10 cellular contexts compared by ENCODE assay signal in genomic region chr2:19893520-19894134, GRCh38. TPM values are rescaled to one million over a fixed set of nuclear protein-coding genes. Genes with fewer than 3 reads are reported as not detected.
A peak's percentile ranks its signal among the peaks of the same experiment; 100 is the strongest.
DNase-seq lines count a peak whose midpoint lies in the region; ATAC-seq lines count a peak whose summit lies in the region.
"Had no signal": no experiment of that assay in that cellular context is flagged by ENCODE, and none has a peak within 500 bp of the region (broad histone marks: within the 10 kb centered on the region; RNA-seq: fewer than 3 reads in every experiment).

No MANE protein-coding gene starts in this region.

- in situ Hi-C loops in KBM-7 (cut with MboI; ENCODE audit: low pct_unique_long_range_greater_than_20kb, low sequenced_read_pairs): no loop called here
- in situ Hi-C loops in G401 (cut with HindIII; ENCODE audit: low sequenced_read_pairs): no loop called here

- ATAC-seq in GM18511 (IDR thresholded peaks at IDR 0.05; ENCODE audit: unreplicated experiment): peak; percentile 73
- peak; percentile 76 for ATAC-seq in GM19468 (IDR thresholded peaks at IDR 0.05; ENCODE audit: extremely low read depth, unreplicated experiment)
- ATAC-seq in HG02981 (IDR thresholded peaks at IDR 0.05; ENCODE audit: unreplicated experiment): peak; percentile 74
- no peak for ATAC-seq in activated naive CD8-positive, alpha-beta T cell treated with anti-CD3 and anti-CD28 coated beads, Interleukin-2, amount 50 U/mL, for 24 hours

- peaks cover 68% of the 10 kb centered on the region for H3K4me1 Mint-ChIP-seq in activated naive CD8-positive, alpha-beta T cell treated with anti-CD3 and anti-CD28 coated beads, Interleukin-2, amount 50 U/mL, for 24 hours

- no peaks in the 10 kb centered on the region for H3K27me3 Mint-ChIP-seq in activated naive CD8-positive, alpha-beta T cell treated with anti-CD3 and anti-CD28 coated beads, Interleukin-2, amount 50 U/mL, for 24 hours
- H3K27me3 Mint-ChIP-seq: central memory CD8-positive, alpha-beta T cell had no signal

- H3K9me3 Mint-ChIP-seq in activated naive CD8-positive, alpha-beta T cell treated with anti-CD3 and anti-CD28 coated beads, Interleukin-2, amount 50 U/mL, for 24 hours: no peaks in the 10 kb centered on the region
- H3K9me3 Mint-ChIP-seq: central memory CD8-positive, alpha-beta T cell had no signal

- DNase-seq in astrocyte of the hippocampus (ENCODE audit: low read depth, low spot score) (peak; percentile 40), KBM-7 (no peak), G401 (ENCODE audit: low spot score) (no peak), NCI-H446 (lab: John Stamatoyannopoulos, UW) (no peak)
- DNase-seq in activated naive CD8-positive, alpha-beta T cell treated with anti-CD3 and anti-CD28 coated beads, Interleukin-2, amount 50 U/mL, for 24 hours: no peak
- DNase-seq: DND-41 had no signal

- H3K36me3 Mint-ChIP-seq in activated naive CD8-positive, alpha-beta T cell treated with anti-CD3 and anti-CD28 coated beads, Interleukin-2, amount 50 U/mL, for 24 hours (ENCODE audit: low read depth): peaks cover 14% of the 10 kb centered on the region

- H3K27ac Mint-ChIP-seq in activated naive CD8-positive, alpha-beta T cell treated with anti-CD3 and anti-CD28 coated beads, Interleukin-2, amount 50 U/mL, for 24 hours: no peak overlapping the region

- no peak overlapping the region for H3K4me3 Mint-ChIP-seq in activated naive CD8-positive, alpha-beta T cell treated with anti-CD3 and anti-CD28 coated beads, Interleukin-2, amount 50 U/mL, for 24 hours
- H3K4me3 Mint-ChIP-seq: central memory CD8-positive, alpha-beta T cell had no signal

RNA-seq across cellular contexts. Expression of gene TTC32, which starts 8.2 kb away (rescaled TPM):
- 8.9 and 9.0 TPM in 2 replicates for total RNA-seq in G401 (2014; rRNA removed; shearing (Covaris generic))
